ENCODE assay signal across 17 cellular contexts in genomic region chr2:189199797-189200196, GRCh38. TPM values are rescaled to one million over a fixed set of nuclear protein-coding genes. Genes with fewer than 3 reads are reported as not detected.
A peak's percentile ranks its signal among the peaks of the same experiment; 100 is the strongest.
DNase-seq lines count a peak whose midpoint lies in the region; ATAC-seq and TF ChIP-seq lines count a peak whose summit lies in the region.
"Had no signal": no experiment of that assay in that cellular context is flagged by ENCODE, and none has a peak within 500 bp of the region (broad histone marks: within the 10 kb centered on the region; RNA-seq: fewer than 3 reads in every experiment).

No MANE protein-coding gene starts in this region.

- no peak overlapping the region for H3K9ac ChIP-seq in mesendoderm (ENCODE audit: low read length)
- H3K9ac ChIP-seq: BLaER1 treated with 17β-estradiol and CSF1 and Interleukin-3, amounts not matched to agents 10 nM and 100 nM had no signal

- H4K8ac ChIP-seq in mesendoderm (ENCODE audit: low read depth, low read length): no peak overlapping the region

- intact Hi-C loops in mucosa of descending colon (cut with DNase I, micrococcal nuclease): no loop called here

- H3K36me3 ChIP-seq in GM23338 (ENCODE audit: insufficient read depth): no peaks in the 10 kb centered on the region
- no peaks in the 10 kb centered on the region for H3K36me3 ChIP-seq in MG63
- H3K36me3 ChIP-seq in mesendoderm (ENCODE audit: control insufficient read depth, insufficient read depth, low read length): no peaks in the 10 kb centered on the region
- H3K36me3 ChIP-seq in mucosa of descending colon (ENCODE audit: low read depth): no peaks in the 10 kb centered on the region
- H3K36me3 ChIP-seq: BLaER1 treated with 17β-estradiol and CSF1 and Interleukin-3, amounts not matched to agents 10 nM and 100 nM had no signal

- H2BK5ac ChIP-seq in mesendoderm (ENCODE audit: low read length): no peak overlapping the region

- H3K27me3 ChIP-seq in GM23338 (ENCODE audit: insufficient read depth) (no peaks in the 10 kb centered on the region), MG63 (no peaks in the 10 kb centered on the region), mesendoderm (ENCODE audit: insufficient read depth, low read length, poor library complexity) (no peaks in the 10 kb centered on the region)
- H3K27me3 ChIP-seq: BLaER1 treated with 17β-estradiol and CSF1 and Interleukin-3, amounts not matched to agents 10 nM and 100 nM had no signal

- no peak overlapping the region for H3K27ac Mint-ChIP-seq in GM23338
- H3K27ac Mint-ChIP-seq: CD4-positive, CD25-positive, alpha-beta regulatory T cell had no signal

- no peak overlapping the region for H3K23ac ChIP-seq in mesendoderm (ENCODE audit: low read length)

- no peak overlapping the region for H3K4me3 Mint-ChIP-seq in GM23338
- H3K4me3 Mint-ChIP-seq: CD4-positive, CD25-positive, alpha-beta regulatory T cell had no signal

- H3K79me2 ChIP-seq in GM23338 (replicated peaks; ENCODE audit: insufficient read depth) (no peaks in the 10 kb centered on the region), mesendoderm (ENCODE audit: control insufficient read depth, insufficient read depth, low read length) (no peaks in the 10 kb centered on the region)

- no peak overlapping the region for H3K4me3 ChIP-seq in GM23338
- H3K4me3 ChIP-seq in MG63: no peak overlapping the region
- H3K4me3 ChIP-seq in mesendoderm (ENCODE audit: low read length): no peak overlapping the region
- no peak overlapping the region for H3K4me3 ChIP-seq in mucosa of descending colon
- H3K4me3 ChIP-seq: BLaER1 treated with 17β-estradiol and CSF1 and Interleukin-3, amounts not matched to agents 10 nM and 100 nM; GM12878 had no signal

- H2AFZ ChIP-seq in GM23338: peak overlapping the region; percentile 52; the same call in 1 of the 2 replicates

- no peaks in the 10 kb centered on the region for H3F3A ChIP-seq in GM23338 (replicated peaks; ENCODE audit: low read depth)

- H2AK5ac ChIP-seq in mesendoderm (ENCODE audit: low read length): no peak overlapping the region

- H4K20me1 ChIP-seq in GM23338 (replicated peaks; ENCODE audit: insufficient read depth): no peaks in the 10 kb centered on the region
- H4K20me1 ChIP-seq: BLaER1 treated with 17β-estradiol and CSF1 and Interleukin-3, amounts not matched to agents 10 nM and 100 nM had no signal

- DNase-seq in GM23338 (ENCODE audit: low spot score) (no peak), MG63 (peak; percentile 41), astrocyte of the hippocampus (ENCODE audit: low read depth, low spot score) (peak; percentile 39), mesendoderm (no peak), mucosa of descending colon (no peak), NCI-H1048 (lab: John Stamatoyannopoulos, UW) (no peak)
- DNase-seq: 8988T; ACHN; Calu3; CD4-positive, CD25-positive, alpha-beta regulatory T cell; DMS 273 treated with DMSO at 0.1 percent for 48 hours; DMS79 had no signal

- no peak overlapping the region for H3K56ac ChIP-seq in mesendoderm (ENCODE audit: low read length)

- no peak overlapping the region for H3K4ac ChIP-seq in mesendoderm (ENCODE audit: low read depth, low read length)

- H3K9me2 ChIP-seq in GM23338 (ENCODE audit: insufficient read depth): no peaks in the 10 kb centered on the region

- ATAC-seq in GM23338: peak; percentile 54; the same call in 2 of the 3 replicates
- ATAC-seq in HG02970 (IDR thresholded peaks at IDR 0.05; ENCODE audit: low FRiP score, unreplicated experiment): no peak
- ATAC-seq in mucosa of descending colon: no peak
- ATAC-seq in HG03571 (IDR thresholded peaks at IDR 0.05; ENCODE audit: unreplicated experiment): no peak
- ATAC-seq: GM12878, HepG2 had no signal

- H3K4me2 ChIP-seq in GM23338: no peak overlapping the region
- H3K4me2 ChIP-seq in mesendoderm (ENCODE audit: low read length): no peak overlapping the region
- H3K4me2 ChIP-seq: BLaER1 treated with 17β-estradiol and CSF1 and Interleukin-3, amounts not matched to agents 10 nM and 100 nM had no signal

- peaks cover 11% of the 10 kb centered on the region for H3K9me3 Mint-ChIP-seq in GM23338

- H2BK120ac ChIP-seq in mesendoderm (ENCODE audit: low read depth, low read length): no peak overlapping the region

- H3K9me3 ChIP-seq in MG63 (peaks cover 7% of the 10 kb centered on the region; the same call in 1 of the 2 replicates), mucosa of descending colon (no peaks in the 10 kb centered on the region)
- H3K9me3 ChIP-seq: BLaER1 treated with 17β-estradiol and CSF1 and Interleukin-3, amounts not matched to agents 10 nM and 100 nM had no signal

- no peaks in the 10 kb centered on the region for H3K79me1 ChIP-seq in mesendoderm (ENCODE audit: low read length)

- H3K4me1 Mint-ChIP-seq in GM23338: peaks cover 11% of the 10 kb centered on the region

- no peak overlapping the region for H4K5ac ChIP-seq in mesendoderm (ENCODE audit: low read length)

- H3K27ac ChIP-seq in GM23338 (ENCODE audit: low read depth) (no peak overlapping the region), mesendoderm (ENCODE audit: low read depth, low read length) (no peak overlapping the region)
- H3K27ac ChIP-seq: BLaER1 treated with 17β-estradiol and CSF1 and Interleukin-3, amounts not matched to agents 10 nM and 100 nM had no signal

- H3K18ac ChIP-seq in mesendoderm (ENCODE audit: low read length): peak overlapping the region; percentile 20

- TF ChIP-seq CTCF in GM23338 (conservative IDR thresholded peaks at IDR 0.05; ENCODE audit: low read depth in 2 of 2) (no peak), mucosa of descending colon (IDR thresholded peaks at IDR 0.05) (no peak)

- H3K36me3 Mint-ChIP-seq in GM23338 (ENCODE audit: low read depth): peaks cover 4% of the 10 kb centered on the region; the same call in 2 of the 3 replicates
- H3K36me3 Mint-ChIP-seq: CD4-positive, CD25-positive, alpha-beta regulatory T cell had no signal

- peak overlapping the region; percentile 87 for H2BK15ac ChIP-seq in mesendoderm (replicated peaks; ENCODE audit: low read depth)

- no peaks in the 10 kb centered on the region for H3K27me3 Mint-ChIP-seq in GM23338 (ENCODE audit: insufficient read depth, low read depth, poor library complexity)
- H3K27me3 Mint-ChIP-seq: CD4-positive, CD25-positive, alpha-beta regulatory T cell had no signal

- H3K4me1 ChIP-seq in GM23338 (ENCODE audit: insufficient read depth): peaks cover 4% of the 10 kb centered on the region; the same call in 1 of the 2 replicates
- no peaks in the 10 kb centered on the region for H3K4me1 ChIP-seq in mesendoderm (ENCODE audit: control insufficient read depth, low read depth, low read length)
- peaks cover 8% of the 10 kb centered on the region for H3K4me1 ChIP-seq in mucosa of descending colon (ENCODE audit: low read depth)

TF ChIP-seq in GM23338, 12 proteins besides CTCF, POLR2A, EP300 and RAD21 (continues in another document):
- TF ChIP-seq ETS1 (IDR thresholded peaks at IDR 0.05) (no peak), STAT1 (IDR thresholded peaks at IDR 0.05; ENCODE audit: unreplicated experiment) (no peak)

RNA-seq across cellular contexts. Expression of gene COL5A2, which starts 20.2 kb away (rescaled TPM):
- 19.7 and 20.2 TPM in 2 replicates for total RNA-seq in GM23338 (2014; rRNA removed; shearing (Covaris generic))
- polyA plus RNA-seq in GM23338 (2016; fragmentation: Nextera tagmentation; extraction: Ambion mirVana): 6.0 and 6.7 TPM in 2 replicates
- 488 and 513 TPM in 2 replicates for total RNA-seq in MG63 (2014; rRNA removed; shearing (Covaris generic); ENCODE audit: low replicate concordance)
- polyA plus RNA-seq in mesendoderm (2013, experiment 1 of 2): 74.1 TPM
- polyA plus RNA-seq in mesendoderm (2013, experiment 2 of 2): 72.8 TPM
- 10 to 100 TPM in 2 of 3 donors, 1 to 10 TPM in 1; 4.5 to 58.5 (median 31.8) TPM for total RNA-seq in mucosa of descending colon

Comparison
In these comparisons a context has a peak if more than half of its experiments do, and no peak if none do; other contexts are left out.
1. DNase-seq: peak in MG63 (single experiment) and astrocyte of the hippocampus (single experiment); none in GM23338 (single experiment), mesendoderm (single experiment), mucosa of descending colon (0 of 3) and NCI-H1048 (single experiment).